17 cellular contexts compared by ENCODE assay signal in the genomic region with DNA sequence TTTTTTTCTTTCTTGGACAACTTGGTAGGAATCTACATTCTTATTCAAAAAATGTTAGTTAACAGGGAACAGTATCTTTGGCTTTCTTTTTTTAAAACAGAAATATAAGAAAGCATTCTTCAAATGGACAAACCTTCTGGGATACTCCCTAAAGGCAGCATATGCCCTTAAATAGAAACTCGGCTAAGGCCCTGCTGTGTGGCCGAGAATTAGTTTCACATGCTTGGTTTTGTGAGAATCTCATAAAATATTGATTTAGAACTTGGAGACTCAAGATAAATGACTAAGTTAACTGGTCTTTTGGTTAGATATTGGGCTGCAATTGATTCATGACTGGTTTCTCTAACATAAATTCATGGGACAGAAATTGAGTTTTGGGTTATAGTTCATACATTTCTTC.
DNase-seq lines count a peak whose midpoint lies in the region; ATAC-seq and TF ChIP-seq lines count a peak whose summit lies in the region.
"Had no signal": no experiment of that assay in that cellular context is flagged by ENCODE, and none has a peak within 500 bp of the region (broad histone marks: within the 10 kb centered on the region; RNA-seq: fewer than 3 reads in every experiment).

No MANE protein-coding gene starts in this region.

- H3K23ac ChIP-seq in neuronal stem cell (ENCODE audit: low read depth, low read length, poor library complexity): no peak overlapping the region

- TF ChIP-seq POLR2A in vagina (IDR thresholded peaks at IDR 0.05): no peak

- peak overlapping the region; percentile 6 for H3K27ac ChIP-seq in vagina
- H3K27ac ChIP-seq in neuronal stem cell (replicated peaks; ENCODE audit: low read length): no peak overlapping the region
- H3K27ac ChIP-seq: GM23248 had no signal

- no peak overlapping the region for H3K4me3 ChIP-seq in AG10803 (ENCODE audit: low read length)
- H3K4me3 ChIP-seq in fibroblast of the aortic adventitia (ENCODE audit: low read depth, low read length): no peak overlapping the region
- H3K4me3 ChIP-seq in vagina: no peak overlapping the region
- H3K4me3 ChIP-seq in neuronal stem cell (ENCODE audit: low read length in 2 of 2): no peak overlapping the region
- H3K4me3 ChIP-seq: GM12878, GM23248 had no signal

- H4K91ac ChIP-seq in neuronal stem cell (ENCODE audit: low read depth, low read length, poor library complexity): no peak overlapping the region

- H3K9me3 Mint-ChIP-seq in HFFc6 (no peaks in the 10 kb centered on the region), CD14-positive monocyte (peaks cover 0 to 2% (median 0%) of the 10 kb centered on the region in 7 donors)
- H3K9me3 Mint-ChIP-seq: CD8-positive, alpha-beta memory T cell had no signal

- H2BK12ac ChIP-seq in neuronal stem cell (ENCODE audit: low read length): no peak overlapping the region

- no CpG with 5 or more reads among the region's 2 CpGs for WGBS in neuronal stem cell (ENCODE audit: extremely low coverage in 2 of 2, insufficient read length in 2 of 2, insufficient replicate concordance in 1 of 2), 2 donors

- DNase-seq in AG10803 (ENCODE audit: low read depth) (peak; percentile 43), HFFc6 (no peak), fibroblast of the aortic adventitia (ENCODE audit: low read depth) (peak; percentile 1), vagina (ENCODE audit: extremely low spot score in 2 of 2) (no peak), CD14-positive monocyte (ENCODE audit: low spot score) (no peak), neuronal stem cell (ENCODE audit: low spot score) (no peak)
- DNase-seq: 8988T; BE2C; CD8-positive, alpha-beta memory T cell; DMS53; H7; IMR-90; KBM-7 had no signal

- no peak overlapping the region for H3K9ac ChIP-seq in neuronal stem cell (ENCODE audit: low read depth, low read length, poor library complexity)
- H3K9ac ChIP-seq: GM23248 had no signal

- H3K18ac ChIP-seq in neuronal stem cell (ENCODE audit: low read length): no peak overlapping the region

- H3K27me3 Mint-ChIP-seq in HFFc6 (ENCODE audit: insufficient read depth): no peaks in the 10 kb centered on the region
- no peaks in the 10 kb centered on the region for H3K27me3 Mint-ChIP-seq in CD14-positive monocyte (ENCODE audit: low read depth in 3 of 3)
- H3K27me3 Mint-ChIP-seq: CD8-positive, alpha-beta memory T cell had no signal

- H4K8ac ChIP-seq in neuronal stem cell (ENCODE audit: low read depth, low read length): no peak overlapping the region

- H3K9me3 ChIP-seq in vagina (no peaks in the 10 kb centered on the region), neuronal stem cell (replicated peaks in 1 of 2; ENCODE audit: control insufficient read depth in 2 of 2, insufficient read depth in 1 of 2, low read depth in 1 of 2, low read length in 2 of 2) (no peaks in the 10 kb centered on the region)
- H3K9me3 ChIP-seq: BE2C, Caco-2 had no signal

- no peak overlapping the region for H2AK5ac ChIP-seq in neuronal stem cell (ENCODE audit: low read depth, low read length)

- H3K4me1 Mint-ChIP-seq in HFFc6 (ENCODE audit: low read depth): peaks cover 56% of the 10 kb centered on the region
- H3K4me1 Mint-ChIP-seq in CD14-positive monocyte: no peaks in the 10 kb centered on the region
- H3K4me1 Mint-ChIP-seq: CD8-positive, alpha-beta memory T cell had no signal

- H3K36me3 ChIP-seq in vagina (no peaks in the 10 kb centered on the region), neuronal stem cell (replicated peaks in 1 of 2; ENCODE audit: control insufficient read depth in 2 of 2, insufficient read depth in 2 of 2, low read length in 2 of 2) (no peaks in the 10 kb centered on the region)
- H3K36me3 ChIP-seq: BE2C had no signal

- intact Hi-C loops in vagina (cut with DNase I) (no loop called here), CD14-positive monocyte (cut with micrococcal nuclease) (no loop called here)

- no peak overlapping the region for H2BK5ac ChIP-seq in neuronal stem cell (ENCODE audit: low read length)

- H2AFZ ChIP-seq in neuronal stem cell (ENCODE audit: low read length): no peak overlapping the region
- H2AFZ ChIP-seq: GM23248 had no signal

- H3K27me3 ChIP-seq in vagina (no peaks in the 10 kb centered on the region), neuronal stem cell (ENCODE audit: control insufficient read depth in 3 of 3, insufficient read depth in 3 of 3, low read depth in 1 of 3, low read length in 3 of 3) (no peaks in the 10 kb centered on the region)
- H3K27me3 ChIP-seq: BE2C had no signal

- H3K4me1 ChIP-seq in vagina (peaks cover 26% of the 10 kb centered on the region), neuronal stem cell (ENCODE audit: control insufficient read depth in 2 of 2, insufficient read depth in 1 of 2, low read depth in 1 of 2, low read length in 2 of 2) (no peaks in the 10 kb centered on the region)
- H3K4me1 ChIP-seq: BE2C, Caco-2 had no signal

- no peak overlapping the region for H2BK15ac ChIP-seq in neuronal stem cell (ENCODE audit: low read length)

- H3K27ac Mint-ChIP-seq in HFFc6 (peak overlapping the region; percentile 30; the same call in 1 of the 2 replicates), CD14-positive monocyte (no peak overlapping the region)
- H3K27ac Mint-ChIP-seq: CD8-positive, alpha-beta memory T cell had no signal

- no peak overlapping the region for H3K4ac ChIP-seq in neuronal stem cell (ENCODE audit: low read length)

- H3K14ac ChIP-seq in neuronal stem cell (ENCODE audit: low read length): no peak overlapping the region

- H3K4me3 Mint-ChIP-seq in HFFc6 (no peak overlapping the region), CD14-positive monocyte (no peak overlapping the region)
- H3K4me3 Mint-ChIP-seq: CD8-positive, alpha-beta memory T cell had no signal

- H3K79me1 ChIP-seq in neuronal stem cell (ENCODE audit: low read depth, low read length): no peaks in the 10 kb centered on the region

- TF ChIP-seq CTCF in AG10803 (conservative IDR thresholded peaks at IDR 0.05; ENCODE audit: low read length): no peak
- TF ChIP-seq CTCF in HFFc6 (IDR thresholded peaks at IDR 0.05): no peak
- no peak for TF ChIP-seq CTCF in fibroblast of the aortic adventitia (IDR thresholded peaks at IDR 0.05; ENCODE audit: insufficient read depth, low read length)
- no peak for TF ChIP-seq CTCF in vagina (IDR thresholded peaks at IDR 0.05)
- TF ChIP-seq CTCF in CD14-positive monocyte (IDR thresholded peaks at IDR 0.05): no peak

- ATAC-seq in GM19035 (IDR thresholded peaks at IDR 0.05; ENCODE audit: unreplicated experiment): no peak
- ATAC-seq: GM12878 had no signal

- no peak overlapping the region for H2BK120ac ChIP-seq in neuronal stem cell (ENCODE audit: low read depth, low read length)

- H3K36me3 Mint-ChIP-seq in HFFc6 (ENCODE audit: low read depth) (no peaks in the 10 kb centered on the region), CD14-positive monocyte (no peaks in the 10 kb centered on the region)
- H3K36me3 Mint-ChIP-seq: CD8-positive, alpha-beta memory T cell had no signal

- no peak overlapping the region for H3K4me2 ChIP-seq in neuronal stem cell (ENCODE audit: insufficient read depth, low read length, poor library complexity, severe bottlenecking)

Comparison
In these comparisons a context has a peak if more than half of its experiments do, and no peak if none do; other contexts are left out.
1. DNase-seq: peak in AG10803 (single experiment) and fibroblast of the aortic adventitia (single experiment); none in HFFc6 (single experiment), vagina (0 of 2), CD14-positive monocyte (single experiment) and neuronal stem cell (single experiment).